1 cellular context compared by ENCODE assay signal in the genomic region with DNA sequence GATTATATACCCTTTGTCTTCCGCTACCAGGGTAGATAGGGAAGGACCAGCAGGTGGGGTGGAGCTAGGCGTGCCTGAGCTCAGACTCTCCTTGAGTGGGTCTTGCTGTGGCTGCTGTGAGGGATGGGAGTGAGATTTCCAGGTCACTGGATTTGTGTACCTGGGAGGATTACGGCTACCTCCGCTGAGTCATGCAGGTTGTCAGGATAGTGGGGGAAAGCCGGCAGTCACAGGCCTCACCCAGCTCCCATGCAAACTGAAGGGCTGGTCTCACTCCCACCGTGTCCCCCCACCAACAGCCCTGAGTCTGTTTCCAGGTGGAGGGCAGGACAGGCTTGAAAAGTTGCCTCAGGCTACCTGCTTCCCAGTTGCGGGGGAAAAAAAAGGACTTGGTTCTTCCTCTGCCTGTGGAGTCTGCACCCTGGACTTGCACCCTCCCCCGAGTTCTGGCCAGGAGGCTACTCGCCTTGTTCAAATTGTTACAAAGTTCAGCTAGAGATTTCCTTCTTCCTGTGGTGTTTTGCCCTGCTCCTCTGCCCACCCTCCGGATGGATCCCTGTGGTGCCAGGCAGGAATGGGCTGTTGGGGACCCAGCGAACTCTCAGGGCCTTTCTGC.
TF ChIP-seq lines count a peak whose summit lies in the region.

No MANE protein-coding gene starts in this region.

TF ChIP-seq in HepG2, 621 proteins besides CTCF, POLR2A, EP300 and RAD21 (continued from another document):
- TF ChIP-seq, protein P1, sequence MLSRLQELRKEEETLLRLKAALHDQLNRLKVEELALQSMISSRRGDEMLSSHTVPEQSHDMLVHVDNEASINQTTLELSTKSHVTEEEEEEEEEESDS (CRISPR knock-in tag; IDR thresholded peaks at IDR 0.05; ENCODE audit: borderline replicate concordance), result no peak
- TF ChIP-seq HNF4A (CRISPR knock-in tag; IDR thresholded peaks at IDR 0.05) (peak; percentile 18; the same call in 1 of the 2 replicates), ZNF496 (CRISPR knock-in tag; IDR thresholded peaks at IDR 0.05; ENCODE audit: insufficient replicate concordance) (no peak), DR1 (CRISPR knock-in tag; IDR thresholded peaks at IDR 0.05) (no peak)
TF ChIP-seq in HepG2: peak in this region for 3.
